In the genomic region with DNA sequence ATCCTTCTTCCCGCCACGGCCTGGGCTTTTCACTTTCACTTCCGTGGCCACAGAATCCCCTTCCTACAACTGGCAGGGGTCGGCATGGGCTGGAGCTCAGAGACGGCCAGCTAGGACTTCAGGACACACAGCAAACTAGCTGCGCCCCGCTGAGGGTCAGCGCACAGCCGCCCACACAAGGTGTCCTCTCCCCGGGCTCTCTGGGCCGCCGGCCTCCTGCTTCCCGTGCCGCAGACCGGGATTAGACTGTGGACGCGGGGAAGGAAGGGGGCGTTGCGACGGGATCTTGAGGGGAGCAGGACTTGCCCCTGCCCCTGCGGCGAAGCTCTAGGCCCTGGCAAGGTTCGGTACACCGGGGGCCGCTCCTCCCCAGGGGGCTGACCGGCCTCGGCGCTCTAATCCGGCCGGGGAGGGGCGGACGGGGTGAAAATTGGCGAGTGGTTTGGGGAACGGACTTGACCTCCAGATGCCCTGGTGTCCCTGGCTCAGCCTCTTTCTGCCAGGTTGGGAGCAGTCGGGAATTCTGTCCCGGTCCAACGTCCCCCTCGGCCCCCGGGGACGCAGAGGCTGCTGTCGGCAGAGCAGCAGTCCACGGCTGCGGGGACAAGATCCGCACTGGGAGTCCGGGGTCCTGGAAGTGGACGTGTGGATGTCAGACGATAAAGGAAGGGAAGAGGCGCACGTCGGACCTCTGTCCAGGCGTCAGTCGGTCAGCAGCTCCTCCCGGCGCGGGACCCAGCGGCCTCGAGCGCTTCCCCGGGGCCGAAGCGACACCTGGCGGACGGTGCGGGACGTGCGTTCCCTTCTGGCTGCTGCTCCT, we compare ENCODE assay signal across 8 cellular contexts.
DNase-seq lines count a peak whose midpoint lies in the region; ATAC-seq and TF ChIP-seq lines count a peak whose summit lies in the region.

No MANE protein-coding gene starts in this region.

- peak overlapping the region in 1 of 2 donors; percentile 13 for H3K9ac ChIP-seq in mucosa of rectum (ENCODE audit: low read depth in 1 of 2, low read length in 2 of 2)

- TF ChIP-seq POLR2A in erythroblast (IDR thresholded peaks at IDR 0.05; ENCODE audit: low read length): no peak
- no peak for TF ChIP-seq POLR2A in GM18505 (IDR thresholded peaks at IDR 0.05; ENCODE audit: borderline replicate concordance, extremely low read depth, insufficient read depth, insufficient read length)

- ATAC-seq in HG03045 (IDR thresholded peaks at IDR 0.05; ENCODE audit: unreplicated experiment) (peak; percentile 61), GM18505 (IDR thresholded peaks at IDR 0.05; ENCODE audit: unreplicated experiment) (no peak)

- H3K27ac ChIP-seq in mucosa of rectum (ENCODE audit: low read depth in 2 of 2, low read length in 2 of 2): peak overlapping the region in 1 of 2 donors; percentile 5

- H3K4me3 ChIP-seq in mucosa of rectum (ENCODE audit: low read length in 2 of 2): peak overlapping the region; percentile 49 to 56

- H3K36me3 ChIP-seq in mucosa of rectum (ENCODE audit: control insufficient read depth in 2 of 2, insufficient read depth in 2 of 2, low read length in 2 of 2): no peaks in the 10 kb centered on the region

- peaks cover 43 to 53% of the 10 kb centered on the region in 2 donors for H3K27me3 ChIP-seq in mucosa of rectum (ENCODE audit: control insufficient read depth in 2 of 2, insufficient read depth in 2 of 2, low read length in 2 of 2)

- peaks cover 17 to 21% of the 10 kb centered on the region in 2 donors for H3K4me1 ChIP-seq in mucosa of rectum (ENCODE audit: control insufficient read depth in 2 of 2, insufficient read depth in 2 of 2, low read length in 2 of 2)

- no peaks in the 10 kb centered on the region for H3K9me3 ChIP-seq in mucosa of rectum (ENCODE audit: control insufficient read depth in 2 of 2, low read length in 2 of 2)

- DNase-seq in ELR (ENCODE audit: low read depth): peak; percentile 81
- DNase-seq in NOMO-1 treated with dmso at 0.1 percent for 144 hours (lab: John Stamatoyannopoulos, UW; ENCODE audit: unreplicated experiment): peak; percentile 65
- peak; percentile 76 for DNase-seq in activated T-cell treated with anti-CD3 and anti-CD28 coated beads for 48 hours (ENCODE audit: low read depth)
- DNase-seq in erythroblast (lab: John Stamatoyannopoulos, UW): peak; percentile 71 to 85
- peak; percentile 49 to 56 for DNase-seq in stimulated activated CD8-positive, alpha-beta memory T cell treated with anti-CD3 and anti-CD28 coated beads, Interleukin-4, amount 100 ng/mL, for 1 hour (ENCODE audit: low read depth in 2 of 2, low spot score in 1 of 2)
